In the genomic region with DNA sequence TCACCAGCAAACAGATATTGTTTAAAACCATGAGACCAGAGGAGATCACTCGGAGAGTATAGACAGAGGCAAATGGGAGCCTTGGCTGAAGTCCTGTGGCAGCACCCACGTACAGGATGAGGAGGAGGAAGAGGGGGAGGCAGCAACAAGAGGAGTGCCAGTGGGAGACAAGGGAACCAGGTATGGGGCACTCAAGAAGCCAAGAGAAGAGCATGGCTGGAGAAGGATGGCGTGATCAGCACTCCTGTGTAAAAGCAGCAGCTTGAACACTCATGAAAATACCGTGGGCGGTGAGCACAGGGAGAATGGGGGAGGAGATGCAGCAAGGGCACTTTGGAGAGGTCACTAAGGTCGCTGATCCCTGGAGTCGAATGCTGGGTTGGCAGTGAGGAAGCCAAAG, we compare ENCODE assay signal across 3 cellular contexts.
A peak's percentile ranks its signal among the peaks of the same experiment; 100 is the strongest.
TF ChIP-seq lines count a peak whose summit lies in the region.

No MANE protein-coding gene starts in this region.

TF ChIP-seq in HEK293, 187 proteins besides CTCF, POLR2A, EP300 and RAD21:
- TF ChIP-seq ZNF341 (tag by site-specific recombination; IDR thresholded peaks at IDR 0.05; ENCODE audit: low read depth) (no peak), EGR2 (tag by site-specific recombination; IDR thresholded peaks at IDR 0.05; ENCODE audit: low read depth) (peak; percentile 68), ZNF350 (tag by site-specific recombination; IDR thresholded peaks at IDR 0.05) (no peak), ZNF121 (tag by site-specific recombination; IDR thresholded peaks at IDR 0.05) (no peak), BCL11B (tag by site-specific recombination; IDR thresholded peaks at IDR 0.05; ENCODE audit: low read depth) (no peak), ZNF776 (tag by site-specific recombination; IDR thresholded peaks at IDR 0.05; ENCODE audit: borderline replicate concordance) (no peak), ZNF18 (tag by site-specific recombination; IDR thresholded peaks at IDR 0.05) (no peak), ZNF292 (tag by site-specific recombination; IDR thresholded peaks at IDR 0.05; ENCODE audit: borderline replicate concordance, low read depth) (no peak), ZFHX2 (tag by site-specific recombination; conservative IDR thresholded peaks at IDR 0.05) (peak; percentile 64), GLI4 (tag by site-specific recombination; IDR thresholded peaks at IDR 0.05) (no peak)
TF ChIP-seq in HEK293: peak in this region for 2.

TF ChIP-seq in H1, 55 proteins besides CTCF, POLR2A, EP300 and RAD21:
- no peak for TF ChIP-seq PHF8 (conservative IDR thresholded peaks at IDR 0.05; ENCODE audit: low read depth, low read length)
TF ChIP-seq in H1: peak in this region for 0.

TF ChIP-seq in SK-N-SH treated with all-trans-retinoic acid at 6 μM for 48 hours, 23 proteins besides CTCF, POLR2A, EP300 and RAD21:
- no peak for TF ChIP-seq TCF4 (CRISPR knock-in tag; IDR thresholded peaks at IDR 0.05; ENCODE audit: borderline replicate concordance)
- TF ChIP-seq, protein P1, sequence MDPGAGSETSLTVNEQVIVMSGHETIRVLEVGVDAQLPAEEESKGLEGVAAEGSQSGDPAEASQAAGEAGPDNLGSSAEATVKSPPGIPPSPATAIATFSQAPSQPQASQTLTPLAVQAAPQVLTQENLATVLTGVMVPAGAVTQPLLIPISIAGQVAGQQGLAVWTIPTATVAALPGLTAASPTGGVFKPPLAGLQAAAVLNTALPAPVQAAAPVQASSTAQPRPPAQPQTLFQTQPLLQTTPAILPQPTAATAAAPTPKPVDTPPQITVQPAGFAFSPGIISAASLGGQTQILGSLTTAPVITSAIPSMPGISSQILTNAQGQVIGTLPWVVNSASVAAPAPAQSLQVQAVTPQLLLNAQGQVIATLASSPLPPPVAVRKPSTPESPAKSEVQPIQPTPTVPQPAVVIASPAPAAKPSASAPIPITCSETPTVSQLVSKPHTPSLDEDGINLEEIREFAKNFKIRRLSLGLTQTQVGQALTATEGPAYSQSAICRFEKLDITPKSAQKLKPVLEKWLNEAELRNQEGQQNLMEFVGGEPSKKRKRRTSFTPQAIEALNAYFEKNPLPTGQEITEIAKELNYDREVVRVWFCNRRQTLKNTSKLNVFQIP (CRISPR knock-in tag; IDR thresholded peaks at IDR 0.05; ENCODE audit: borderline replicate concordance, low read depth) = no peak
- no peak for TF ChIP-seq ZNF565 (CRISPR knock-in tag; conservative IDR thresholded peaks at IDR 0.05; ENCODE audit: low read depth)
- no peak for TF ChIP-seq ZFP30 (CRISPR knock-in tag; IDR thresholded peaks at IDR 0.05)
- no peak for TF ChIP-seq PATZ1 (CRISPR knock-in tag; IDR thresholded peaks at IDR 0.05; ENCODE audit: borderline replicate concordance)
- no peak for TF ChIP-seq CSRNP3 (CRISPR knock-in tag; IDR thresholded peaks at IDR 0.05)
- no peak for TF ChIP-seq ESRRG (CRISPR knock-in tag; IDR thresholded peaks at IDR 0.05)
- no peak for TF ChIP-seq PPARA (CRISPR knock-in tag; IDR thresholded peaks at IDR 0.05; ENCODE audit: borderline replicate concordance)
- no peak for TF ChIP-seq ISL1 (CRISPR knock-in tag; IDR thresholded peaks at IDR 0.05)
- TF ChIP-seq ZNF8 (CRISPR knock-in tag; IDR thresholded peaks at IDR 0.05) = no peak
- no peak for TF ChIP-seq GLIS3 (CRISPR knock-in tag; IDR thresholded peaks at IDR 0.05)
- TF ChIP-seq OSR1 (CRISPR knock-in tag; IDR thresholded peaks at IDR 0.05) = no peak
- no peak for TF ChIP-seq ZC3H10 (CRISPR knock-in tag; IDR thresholded peaks at IDR 0.05)
- no peak for TF ChIP-seq ARNTL (CRISPR knock-in tag; IDR thresholded peaks at IDR 0.05; ENCODE audit: borderline replicate concordance, low read depth)
- no peak for TF ChIP-seq BACH2 (CRISPR knock-in tag; IDR thresholded peaks at IDR 0.05; ENCODE audit: borderline replicate concordance)
